32 cellular contexts compared by ENCODE assay signal in the genomic region with DNA sequence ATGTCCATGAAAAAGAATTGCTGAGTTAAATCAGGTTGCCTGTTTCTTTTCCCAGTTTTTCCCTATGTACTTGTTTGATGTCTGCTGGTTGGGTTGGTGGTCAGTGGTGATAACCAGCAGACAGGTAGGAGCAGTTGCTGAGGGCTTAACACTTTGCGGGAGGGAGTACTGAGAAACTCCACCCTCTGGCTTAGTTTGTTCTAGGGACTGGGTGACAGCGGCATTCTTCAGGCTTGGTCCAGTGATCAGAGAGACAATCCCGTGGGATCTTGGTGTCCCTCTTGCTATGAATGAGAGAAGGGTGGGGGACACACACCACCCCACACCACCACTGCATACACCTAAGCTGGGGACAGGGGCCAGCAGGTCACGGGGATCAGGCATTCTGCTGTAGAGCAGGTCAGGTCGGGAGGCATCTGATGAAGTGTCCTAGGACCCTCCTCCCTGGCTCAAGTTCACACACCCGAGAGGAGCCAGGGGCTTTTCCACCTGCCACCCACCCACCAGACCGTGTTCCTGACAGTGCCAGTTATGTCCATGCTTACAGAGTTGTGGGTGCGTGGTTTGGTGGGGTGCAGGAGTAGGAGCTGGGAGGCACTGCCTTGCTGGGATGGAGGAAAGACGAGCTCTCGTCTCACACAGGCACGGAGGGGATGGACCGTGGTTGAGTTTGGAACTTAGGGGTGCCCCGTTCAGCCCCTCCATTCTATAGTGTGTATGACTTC. TPM values are rescaled to one million over a fixed set of nuclear protein-coding genes. Genes with fewer than 3 reads are reported as not detected.
DNase-seq lines count a peak whose midpoint lies in the region; ATAC-seq and TF ChIP-seq lines count a peak whose summit lies in the region.
"Had no signal": no experiment of that assay in that cellular context is flagged by ENCODE, and none has a peak within 500 bp of the region (broad histone marks: within the 10 kb centered on the region; RNA-seq: fewer than 3 reads in every experiment).

No MANE protein-coding gene starts in this region.

- H3K4me3 ChIP-seq in neural progenitor cell = no peak overlapping the region
- H3K4me3 ChIP-seq in testis = no peak overlapping the region
- H3K4me3 ChIP-seq: A549, adrenal gland, tibial nerve had no signal

- no peak overlapping the region for H3K9ac ChIP-seq in neural progenitor cell

- H3K9me3 Mint-ChIP-seq in activated B cell treated with CpG ODN at 0.5 μM for 24 hours (no peaks in the 10 kb centered on the region), neural progenitor cell (no peaks in the 10 kb centered on the region)
- H3K9me3 Mint-ChIP-seq: activated CD4-positive, alpha-beta memory T cell treated with anti-CD3 and anti-CD28 coated beads for 36 hours; CD4-positive, alpha-beta memory T cell; nephron; stimulated activated naive B cell treated with anti-CD40 and anti-IgM and Interleukin-4, amounts not matched to agents 10 μg/mL and 1 μg/mL and 100 μg/mL, for 72 hours had no signal

- no peaks in the 10 kb centered on the region for H4K20me1 ChIP-seq in neural progenitor cell (ENCODE audit: low read depth)

- DNase-seq in activated T-cell treated with anti-CD3 and anti-CD28 coated beads, Interleukin-2, amount 50 U/mL, for 1 hour = peak; percentile 11
- DNase-seq in activated T-cell treated with anti-CD3 and anti-CD28 coated beads for 4 hours (no peak), activated B cell treated with CpG ODN at 0.5 μM for 24 hours (peak; percentile 1), neural progenitor cell (ENCODE audit: low spot score) (no peak), testis (peak; percentile 6), NCI-H2196 treated with DMSO at 0.1 percent for 48 hours (lab: John Stamatoyannopoulos, UW; ENCODE audit: unreplicated experiment) (no peak)
- DNase-seq: activated CD4-positive, alpha-beta memory T cell treated with anti-CD3 and anti-CD28 coated beads for 36 hours; activated CD4-positive, CD25-positive, alpha-beta regulatory T cell; activated naive CD4-positive, alpha-beta T cell; AML-193; CD4-positive, alpha-beta memory T cell; effector CD4-positive, alpha-beta T cell; glutamatergic neuron; NCI-H1092 treated with DMSO at 0.1 percent for 48 hours; NCI-H187 treated with DMSO at 0.1 percent for 48 hours; NCI-H2227 treated with DMSO at 0.1 percent for 48 hours; NCI-H69; stimulated activated CD4-positive, alpha-beta T cell treated with anti-CD3 and anti-CD28 coated beads, Interleukin-4, amount 100 ng/mL, for 24 hours; stimulated activated naive B cell treated with anti-CD40 and anti-IgM and Interleukin-4, amounts not matched to agents 10 μg/mL and 1 μg/mL and 100 μg/mL, for 72 hours; T1000 had no signal

- TF ChIP-seq CTCF in activated B cell treated with CpG ODN at 0.5 μM for 24 hours (IDR thresholded peaks at IDR 0.05) = no peak
- no peak for TF ChIP-seq CTCF in neural progenitor cell (IDR thresholded peaks at IDR 0.05)
- no peak for TF ChIP-seq CTCF in testis (IDR thresholded peaks at IDR 0.05)

- no peak overlapping the region for H3K4me2 ChIP-seq in neural progenitor cell
- H3K4me2 ChIP-seq: A549 had no signal

- H3F3A ChIP-seq in neural progenitor cell (ENCODE audit: low read depth) = no peaks in the 10 kb centered on the region

- POLR2A ChIA-PET in activated B cell treated with CpG ODN at 0.5 μM for 24 hours (lab: Charles Lee) = no interaction called here

- H3K36me3 Mint-ChIP-seq in activated B cell treated with CpG ODN at 0.5 μM for 24 hours (ENCODE audit: low read depth) (no peaks in the 10 kb centered on the region), neural progenitor cell (no peaks in the 10 kb centered on the region)
- H3K36me3 Mint-ChIP-seq: activated CD4-positive, alpha-beta memory T cell treated with anti-CD3 and anti-CD28 coated beads for 36 hours; brain; CD4-positive, alpha-beta memory T cell; stimulated activated naive B cell treated with anti-CD40 and anti-IgM and Interleukin-4, amounts not matched to agents 10 μg/mL and 1 μg/mL and 100 μg/mL, for 72 hours had no signal

- CTCF ChIA-PET in activated B cell treated with CpG ODN at 0.5 μM for 24 hours (lab: Charles Lee) = no interaction called here

- ATAC-seq in activated B cell treated with CpG ODN at 0.5 μM for 24 hours (ENCODE audit: low read depth) (no peak), GM18873 (IDR thresholded peaks at IDR 0.05; ENCODE audit: low FRiP score, unreplicated experiment) (no peak), HG03135 (IDR thresholded peaks at IDR 0.05; ENCODE audit: unreplicated experiment) (no peak)
- ATAC-seq: A549; HCT116; stimulated activated naive B cell treated with anti-CD40 and anti-IgM and Interleukin-4, amounts not matched to agents 10 μg/mL and 1 μg/mL and 100 μg/mL, for 72 hours had no signal

- H3K27me3 ChIP-seq in neural progenitor cell (no peaks in the 10 kb centered on the region), testis (no peaks in the 10 kb centered on the region)
- H3K27me3 ChIP-seq: adrenal gland, tibial nerve had no signal

- H3K9me3 ChIP-seq in neural progenitor cell (ENCODE audit: low read depth) = no peaks in the 10 kb centered on the region
- H3K9me3 ChIP-seq in testis = no peaks in the 10 kb centered on the region
- H3K9me3 ChIP-seq: A549, adrenal gland, tibial nerve had no signal

- no peaks in the 10 kb centered on the region for H3K79me2 ChIP-seq in neural progenitor cell (ENCODE audit: low read depth)

- H3K4me3 Mint-ChIP-seq in activated B cell treated with CpG ODN at 0.5 μM for 24 hours (no peak overlapping the region), neural progenitor cell (no peak overlapping the region)
- H3K4me3 Mint-ChIP-seq: activated CD4-positive, alpha-beta memory T cell treated with anti-CD3 and anti-CD28 coated beads for 36 hours; brain; CD4-positive, alpha-beta memory T cell; nephron; stimulated activated naive B cell treated with anti-CD40 and anti-IgM and Interleukin-4, amounts not matched to agents 10 μg/mL and 1 μg/mL and 100 μg/mL, for 72 hours had no signal

- H3K4me1 ChIP-seq in neural progenitor cell (no peaks in the 10 kb centered on the region), testis (peaks cover 12% of the 10 kb centered on the region)
- H3K4me1 ChIP-seq: A549, adrenal gland, tibial nerve had no signal

- no peak overlapping the region for H2AFZ ChIP-seq in neural progenitor cell (replicated peaks)

- TF ChIP-seq POLR2A in testis (IDR thresholded peaks at IDR 0.05) = no peak

- WGBS in testis, 2 donors = 81 to 89% methylated on average over 9 to 13 of the region's 13 CpGs

- peaks cover 3% of the 10 kb centered on the region for H3K27me3 Mint-ChIP-seq in activated B cell treated with CpG ODN at 0.5 μM for 24 hours
- H3K27me3 Mint-ChIP-seq in neural progenitor cell (ENCODE audit: insufficient read depth, low read depth) = peaks cover 15% of the 10 kb centered on the region
- H3K27me3 Mint-ChIP-seq: CD4-positive, alpha-beta memory T cell had no signal

- no peak overlapping the region for H3K27ac ChIP-seq in neural progenitor cell
- H3K27ac ChIP-seq in testis = no peak overlapping the region
- H3K27ac ChIP-seq: A549, adrenal gland, epithelial cell of prostate, tibial nerve had no signal

- intact Hi-C loops in activated B cell treated with CpG ODN at 0.5 μM for 24 hours (cut with micrococcal nuclease) = no loop called here
- intact Hi-C loops in testis (cut with DNase I; ENCODE audit: low total_unique reads) = no loop called here

- H3K36me3 ChIP-seq in neural progenitor cell (no peaks in the 10 kb centered on the region), testis (ENCODE audit: low read depth, missing control alignments) (no peaks in the 10 kb centered on the region)
- H3K36me3 ChIP-seq: adrenal gland, tibial nerve had no signal

- H3K4me1 Mint-ChIP-seq in activated B cell treated with CpG ODN at 0.5 μM for 24 hours (no peaks in the 10 kb centered on the region), neural progenitor cell (peaks cover 7% of the 10 kb centered on the region)
- H3K4me1 Mint-ChIP-seq: CD4-positive, alpha-beta memory T cell; nephron; stimulated activated naive B cell treated with anti-CD40 and anti-IgM and Interleukin-4, amounts not matched to agents 10 μg/mL and 1 μg/mL and 100 μg/mL, for 72 hours had no signal

- H3K27ac Mint-ChIP-seq in activated B cell treated with CpG ODN at 0.5 μM for 24 hours (no peak overlapping the region), neural progenitor cell (peak overlapping the region; percentile 21)
- H3K27ac Mint-ChIP-seq: activated CD4-positive, alpha-beta memory T cell treated with anti-CD3 and anti-CD28 coated beads for 36 hours; brain; nephron; stimulated activated naive B cell treated with anti-CD40 and anti-IgM and Interleukin-4, amounts not matched to agents 10 μg/mL and 1 μg/mL and 100 μg/mL, for 72 hours had no signal

RNA-seq across cellular contexts. Expression of a gene that starts 21.3 kb away (rescaled TPM):
- total RNA-seq in activated B cell treated with CpG ODN at 0.5 μM for 24 hours (not detected in 2 replicates), neural progenitor cell (ENCODE audit: low replicate concordance) (not detected in 2 replicates), testis (10 to 100 TPM in 1 of 2 donors, 1 to 10 TPM in 1; 8.1 to 18.5 TPM)
- 35.1 TPM for polyA plus RNA-seq in testis (ENCODE audit: insufficient read depth, low read depth, low replicate concordance)
- total RNA-seq: activated CD4-positive, alpha-beta memory T cell treated with anti-CD3 and anti-CD28 coated beads for 36 hours; CD4-positive, alpha-beta memory T cell; cerebellum; HT1080; mononuclear cell had no signal
- polyA plus RNA-seq: A549; CD4-positive, alpha-beta memory T cell had no signal

RNA-seq across cellular contexts. Expression of a gene that starts 41.8 kb away (rescaled TPM):
- total RNA-seq in activated B cell treated with CpG ODN at 0.5 μM for 24 hours (not detected in 2 replicates), neural progenitor cell (ENCODE audit: low replicate concordance) (not detected in 2 replicates), testis (10 to 100 TPM; 15.4 to 15.8 TPM)
- polyA plus RNA-seq in testis (ENCODE audit: insufficient read depth, low read depth, low replicate concordance) = 12.7 TPM
- total RNA-seq: CD4-positive, alpha-beta memory T cell; mononuclear cell had no signal

Comparison
In these comparisons a context has a peak if more than half of its experiments do, and no peak if none do; other contexts are left out.
1. DNase-seq: peak in activated T-cell treated with anti-CD3 and anti-CD28 coated beads, Interleukin-2, amount 50 U/mL, for 1 hour (single experiment), activated B cell treated with CpG ODN at 0.5 μM for 24 hours (single experiment) and testis (single experiment); none in activated T-cell treated with anti-CD3 and anti-CD28 coated beads for 4 hours (single experiment), neural progenitor cell (single experiment) and NCI-H2196 treated with DMSO at 0.1 percent for 48 hours (single experiment).
2. RNA of a gene that starts 41.8 kb away (total RNA-seq): 15.4 to 15.8 TPM in testis; not detected in activated B cell treated with CpG ODN at 0.5 μM for 24 hours and not detected in neural progenitor cell; every median in the first group is over 10 times any median in the second.